ENCODE assay signal across 8 cellular contexts in the genomic region with DNA sequence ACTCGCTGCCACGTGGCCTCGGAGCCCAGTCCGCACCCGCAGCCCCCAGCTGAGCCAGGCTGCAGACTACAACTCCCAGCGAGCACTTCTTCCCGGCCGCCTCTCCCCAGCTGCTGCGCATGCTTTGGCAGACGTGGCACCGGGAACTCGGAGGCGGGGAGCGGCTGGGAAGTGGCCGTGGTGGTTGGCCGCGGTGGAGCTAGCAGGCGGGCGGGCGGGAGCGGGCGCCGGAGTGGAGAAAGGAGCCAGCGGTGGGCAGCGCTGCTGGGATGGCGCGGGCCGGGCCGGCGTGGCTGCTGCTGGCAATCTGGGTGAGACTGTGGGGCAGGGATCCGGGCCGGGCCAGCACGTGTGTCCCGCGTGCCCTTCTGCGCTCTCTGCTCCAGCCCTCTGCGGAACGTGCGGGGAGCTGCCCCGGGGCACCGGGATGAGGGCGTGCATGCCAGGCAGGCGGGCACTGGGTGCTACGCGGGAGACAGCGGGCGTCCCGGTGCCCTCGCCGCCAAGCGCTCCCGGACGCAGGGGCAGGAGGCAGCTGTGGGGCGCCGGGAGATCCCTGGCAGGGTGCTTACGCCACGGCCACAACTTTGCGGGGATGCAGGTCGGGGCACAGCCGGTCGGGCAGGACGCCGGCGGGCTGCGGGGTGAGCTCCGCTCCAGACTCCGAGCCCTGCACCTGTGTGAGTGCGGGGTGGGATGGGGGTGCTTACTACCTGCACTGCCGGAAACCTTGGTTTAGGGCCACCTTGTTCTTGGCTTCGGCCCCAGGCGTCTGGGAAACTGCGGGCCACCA. TPM values are rescaled to one million over a fixed set of nuclear protein-coding genes. Genes with fewer than 3 reads are reported as not detected.
DNase-seq lines count a peak whose midpoint lies in the region; ATAC-seq and TF ChIP-seq lines count a peak whose summit lies in the region.

A gene (plus strand): TSS at position 130 of the 793 bp plus-strand sequence. CDS start 140 bp downstream, at position 270.

- peaks cover 4% of the 10 kb centered on the region for H3K4me1 ChIP-seq in colonic mucosa

- H3K4me3 ChIP-seq in AG10803 (ENCODE audit: low read length): peak within 1 kb of the TSS; percentile 93
- peak within 1 kb of the TSS; percentile 86 for H3K4me3 ChIP-seq in colonic mucosa

- H3K27me3 ChIP-seq in colonic mucosa: no peaks in the 10 kb centered on the region

- peak; percentile 87 for DNase-seq in AG10803 (ENCODE audit: low read depth)
- DNase-seq in NCI-H446 (lab: John Stamatoyannopoulos, UW): peak; percentile 82 to 96
- peak; percentile 65 to 76 for DNase-seq in activated CD4-positive, alpha-beta T cell treated with anti-CD3 and anti-CD28 coated beads for 24 hours (ENCODE audit: low read depth in 2 of 2)
- DNase-seq in colonic mucosa: peak; percentile 93
- peak; percentile 96 for DNase-seq in left kidney (ENCODE audit: low read depth, low spot score)
- peak; percentile 63 to 74 for DNase-seq in stimulated activated CD4-positive, alpha-beta T cell treated with anti-CD3 and anti-CD28 coated beads, Interleukin-1b, Interleukin-23, amount 100 ng/mL, for 4 hours (ENCODE audit: low read depth in 2 of 2)

- intact Hi-C loops in colonic mucosa (cut with DNase I): no loop called here

- H3K27ac ChIP-seq in colonic mucosa: peak within 1 kb of the TSS; percentile 62

- ATAC-seq in GM19025 (IDR thresholded peaks at IDR 0.05; ENCODE audit: low read depth, unreplicated experiment): peak; percentile 77
- peak; percentile 80 for ATAC-seq in HG03280 (IDR thresholded peaks at IDR 0.05; ENCODE audit: unreplicated experiment)

- TF ChIP-seq CTCF in AG10803 (conservative IDR thresholded peaks at IDR 0.05; ENCODE audit: low read length): no peak
- TF ChIP-seq CTCF in colonic mucosa (IDR thresholded peaks at IDR 0.05): no peak

- H3K36me3 ChIP-seq in colonic mucosa: no peaks in the 10 kb centered on the region

- peak within 1 kb of the TSS; percentile 88 to 94 for H3K9ac ChIP-seq in colonic mucosa (ENCODE audit: low read depth in 2 of 2, low read length in 2 of 2)

- no peaks in the 10 kb centered on the region for H3K9me3 ChIP-seq in colonic mucosa

RNA-seq across cellular contexts. Expression of the gene that starts here (rescaled TPM):
- 10 to 100 TPM; 36.5 to 40.1 TPM for total RNA-seq in colonic mucosa

Comparison
In these comparisons a context has a peak if more than half of its experiments do, and no peak if none do; other contexts are left out.
1. Peak in every context shown above with its lines: DNase-seq, ATAC-seq, H3K4me3 ChIP-seq and H3K27ac ChIP-seq.